In the genomic region with DNA sequence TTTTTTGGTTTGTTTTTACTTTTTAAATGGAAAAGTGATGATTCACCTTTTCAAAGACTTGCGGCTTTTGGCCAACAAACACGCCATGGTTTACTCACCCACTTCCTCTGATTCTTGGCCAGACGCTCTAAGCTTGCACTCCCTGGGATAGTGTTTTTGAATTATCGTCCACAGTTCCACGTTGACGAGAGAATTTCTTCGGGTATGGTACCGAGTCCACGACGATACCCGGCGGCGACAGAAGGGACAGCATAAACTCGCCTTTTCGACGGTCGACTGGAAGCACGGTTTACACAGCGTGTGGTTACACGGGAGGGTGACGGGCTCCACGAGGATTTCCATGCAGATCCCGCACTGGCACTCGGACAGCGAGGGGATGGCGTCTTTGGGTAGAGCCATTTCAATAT, we compare ENCODE assay signal across 1 cellular context.
A peak's percentile ranks its signal among the peaks of the same experiment; 100 is the strongest.
TF ChIP-seq lines count a peak whose summit lies in the region.

No MANE protein-coding gene starts in this region.

TF ChIP-seq in K562, 482 proteins besides CTCF, POLR2A, EP300 and RAD21 (continued from another document and continues in another):
- TF ChIP-seq, protein P1, sequence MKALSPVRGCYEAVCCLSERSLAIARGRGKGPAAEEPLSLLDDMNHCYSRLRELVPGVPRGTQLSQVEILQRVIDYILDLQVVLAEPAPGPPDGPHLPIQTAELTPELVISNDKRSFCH (CRISPR knock-in tag; IDR thresholded peaks at IDR 0.05) = no peak
- TF ChIP-seq, protein P1 (tag; IDR thresholded peaks at IDR 0.05) = no peak
- no peak for TF ChIP-seq NR2C1 (IDR thresholded peaks at IDR 0.05)
- no peak for TF ChIP-seq NR2C1 (tag; IDR thresholded peaks at IDR 0.05)
- TF ChIP-seq, protein P2, sequence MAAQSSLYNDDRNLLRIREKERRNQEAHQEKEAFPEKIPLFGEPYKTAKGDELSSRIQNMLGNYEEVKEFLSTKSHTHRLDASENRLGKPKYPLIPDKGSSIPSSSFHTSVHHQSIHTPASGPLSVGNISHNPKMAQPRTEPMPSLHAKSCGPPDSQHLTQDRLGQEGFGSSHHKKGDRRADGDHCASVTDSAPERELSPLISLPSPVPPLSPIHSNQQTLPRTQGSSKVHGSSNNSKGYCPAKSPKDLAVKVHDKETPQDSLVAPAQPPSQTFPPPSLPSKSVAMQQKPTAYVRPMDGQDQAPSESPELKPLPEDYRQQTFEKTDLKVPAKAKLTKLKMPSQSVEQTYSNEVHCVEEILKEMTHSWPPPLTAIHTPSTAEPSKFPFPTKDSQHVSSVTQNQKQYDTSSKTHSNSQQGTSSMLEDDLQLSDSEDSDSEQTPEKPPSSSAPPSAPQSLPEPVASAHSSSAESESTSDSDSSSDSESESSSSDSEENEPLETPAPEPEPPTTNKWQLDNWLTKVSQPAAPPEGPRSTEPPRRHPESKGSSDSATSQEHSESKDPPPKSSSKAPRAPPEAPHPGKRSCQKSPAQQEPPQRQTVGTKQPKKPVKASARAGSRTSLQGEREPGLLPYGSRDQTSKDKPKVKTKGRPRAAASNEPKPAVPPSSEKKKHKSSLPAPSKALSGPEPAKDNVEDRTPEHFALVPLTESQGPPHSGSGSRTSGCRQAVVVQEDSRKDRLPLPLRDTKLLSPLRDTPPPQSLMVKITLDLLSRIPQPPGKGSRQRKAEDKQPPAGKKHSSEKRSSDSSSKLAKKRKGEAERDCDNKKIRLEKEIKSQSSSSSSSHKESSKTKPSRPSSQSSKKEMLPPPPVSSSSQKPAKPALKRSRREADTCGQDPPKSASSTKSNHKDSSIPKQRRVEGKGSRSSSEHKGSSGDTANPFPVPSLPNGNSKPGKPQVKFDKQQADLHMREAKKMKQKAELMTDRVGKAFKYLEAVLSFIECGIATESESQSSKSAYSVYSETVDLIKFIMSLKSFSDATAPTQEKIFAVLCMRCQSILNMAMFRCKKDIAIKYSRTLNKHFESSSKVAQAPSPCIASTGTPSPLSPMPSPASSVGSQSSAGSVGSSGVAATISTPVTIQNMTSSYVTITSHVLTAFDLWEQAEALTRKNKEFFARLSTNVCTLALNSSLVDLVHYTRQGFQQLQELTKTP (IDR thresholded peaks at IDR 0.05; ENCODE audit: low read depth in 1 of 2, partially characterized antibody in 2 of 2) = no peak
- TF ChIP-seq, protein P3, sequence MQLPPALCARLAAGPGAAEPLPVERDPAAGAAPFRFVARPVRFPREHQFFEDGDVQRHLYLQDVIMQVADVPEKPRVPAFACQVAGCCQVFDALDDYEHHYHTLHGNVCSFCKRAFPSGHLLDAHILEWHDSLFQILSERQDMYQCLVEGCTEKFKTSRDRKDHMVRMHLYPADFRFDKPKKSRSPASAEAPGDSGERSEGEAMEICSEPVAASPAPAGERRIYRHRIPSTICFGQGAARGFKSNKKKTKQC (CRISPR knock-in tag; IDR thresholded peaks at IDR 0.05) = 0 out of 2 replicates have a peak, but pooled peaks have one; percentile 21
- TF ChIP-seq, protein P4, sequence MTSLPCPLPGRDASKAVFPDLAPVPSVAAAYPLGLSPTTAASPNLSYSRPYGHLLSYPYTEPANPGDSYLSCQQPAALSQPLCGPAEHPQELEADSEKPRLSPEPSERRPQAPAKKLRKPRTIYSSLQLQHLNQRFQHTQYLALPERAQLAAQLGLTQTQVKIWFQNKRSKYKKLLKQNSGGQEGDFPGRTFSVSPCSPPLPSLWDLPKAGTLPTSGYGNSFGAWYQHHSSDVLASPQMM (CRISPR knock-in tag; IDR thresholded peaks at IDR 0.05) = no peak
- no peak for TF ChIP-seq SMC3 (conservative IDR thresholded peaks at IDR 0.05; ENCODE audit: insufficient read depth, low read depth, low read length)
- no peak for TF ChIP-seq MEF2A (IDR thresholded peaks at IDR 0.05; ENCODE audit: control insufficient read depth, low read depth, low read length)
- no peak for TF ChIP-seq HMGN3 (IDR thresholded peaks at IDR 0.05; ENCODE audit: borderline replicate concordance, extremely low read depth, insufficient read length, low read depth, low read length)
- TF ChIP-seq ZNF57 (CRISPR knock-in tag; IDR thresholded peaks at IDR 0.05) = no peak
- TF ChIP-seq MCM5 (IDR thresholded peaks at IDR 0.05; ENCODE audit: low read depth) = no peak
- TF ChIP-seq, protein P5, sequence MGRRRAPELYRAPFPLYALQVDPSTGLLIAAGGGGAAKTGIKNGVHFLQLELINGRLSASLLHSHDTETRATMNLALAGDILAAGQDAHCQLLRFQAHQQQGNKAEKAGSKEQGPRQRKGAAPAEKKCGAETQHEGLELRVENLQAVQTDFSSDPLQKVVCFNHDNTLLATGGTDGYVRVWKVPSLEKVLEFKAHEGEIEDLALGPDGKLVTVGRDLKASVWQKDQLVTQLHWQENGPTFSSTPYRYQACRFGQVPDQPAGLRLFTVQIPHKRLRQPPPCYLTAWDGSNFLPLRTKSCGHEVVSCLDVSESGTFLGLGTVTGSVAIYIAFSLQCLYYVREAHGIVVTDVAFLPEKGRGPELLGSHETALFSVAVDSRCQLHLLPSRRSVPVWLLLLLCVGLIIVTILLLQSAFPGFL (CRISPR knock-in tag; IDR thresholded peaks at IDR 0.05) = no peak
- TF ChIP-seq HDAC3 (IDR thresholded peaks at IDR 0.05; ENCODE audit: borderline replicate concordance, partially characterized antibody) = no peak
- no peak for TF ChIP-seq ZNF507 (tag; conservative IDR thresholded peaks at IDR 0.05)
- TF ChIP-seq CBX8 (IDR thresholded peaks at IDR 0.05; ENCODE audit: borderline replicate concordance, extremely low read depth, low read depth, low read length, poor library complexity, severe bottlenecking) = no peak
- no peak for TF ChIP-seq PCBP1 (IDR thresholded peaks at IDR 0.05; ENCODE audit: low read depth, low read length, poor library complexity, severe bottlenecking)
- peak; percentile 66 for TF ChIP-seq ZNF316 (IDR thresholded peaks at IDR 0.05)
- no peak; the same call in 1 of the 2 replicates for TF ChIP-seq GTF2E2 (tag; IDR thresholded peaks at IDR 0.05)
- no peak for TF ChIP-seq TEAD2 (tag; IDR thresholded peaks at IDR 0.05)
- no peak for TF ChIP-seq ZNF444 (CRISPR knock-in tag; IDR thresholded peaks at IDR 0.05)
- no peak for TF ChIP-seq RBM39 (optimal IDR thresholded peaks at IDR 0.05; ENCODE audit: low read depth, low read length)
- TF ChIP-seq ZNF586 (CRISPR knock-in tag; conservative IDR thresholded peaks at IDR 0.05) = no peak
- TF ChIP-seq ZNF197 (CRISPR knock-in tag; IDR thresholded peaks at IDR 0.05; ENCODE audit: low read depth) = no peak
- 0 out of 2 replicates have a peak, but pooled peaks have one; percentile 24 for TF ChIP-seq SMARCA4 (IDR thresholded peaks at IDR 0.05)
- no peak for TF ChIP-seq HDAC6 (IDR thresholded peaks at IDR 0.05; ENCODE audit: low read depth, low read length)
- TF ChIP-seq KLF1 (tag; IDR thresholded peaks at IDR 0.05) = no peak
- TF ChIP-seq, protein P6, sequence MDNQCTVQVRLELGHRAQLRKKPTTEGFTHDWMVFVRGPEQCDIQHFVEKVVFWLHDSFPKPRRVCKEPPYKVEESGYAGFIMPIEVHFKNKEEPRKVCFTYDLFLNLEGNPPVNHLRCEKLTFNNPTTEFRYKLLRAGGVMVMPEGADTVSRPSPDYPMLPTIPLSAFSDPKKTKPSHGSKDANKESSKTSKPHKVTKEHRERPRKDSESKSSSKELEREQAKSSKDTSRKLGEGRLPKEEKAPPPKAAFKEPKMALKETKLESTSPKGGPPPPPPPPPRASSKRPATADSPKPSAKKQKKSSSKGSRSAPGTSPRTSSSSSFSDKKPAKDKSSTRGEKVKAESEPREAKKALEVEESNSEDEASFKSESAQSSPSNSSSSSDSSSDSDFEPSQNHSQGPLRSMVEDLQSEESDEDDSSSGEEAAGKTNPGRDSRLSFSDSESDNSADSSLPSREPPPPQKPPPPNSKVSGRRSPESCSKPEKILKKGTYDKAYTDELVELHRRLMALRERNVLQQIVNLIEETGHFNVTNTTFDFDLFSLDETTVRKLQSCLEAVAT (IDR thresholded peaks at IDR 0.05) = peak; percentile 59 to 86
- TF ChIP-seq ZNF695 (CRISPR knock-in tag; IDR thresholded peaks at IDR 0.05) = no peak
- TF ChIP-seq TBP (optimal IDR thresholded peaks at IDR 0.05; ENCODE audit: low read depth, low read length) = no peak
- no peak for TF ChIP-seq HLTF (IDR thresholded peaks at IDR 0.05)
- no peak for TF ChIP-seq SAP30 (IDR thresholded peaks at IDR 0.05; ENCODE audit: borderline replicate concordance, insufficient read depth, low read depth, low read length, poor library complexity, severe bottlenecking)
- TF ChIP-seq ZFP36 (IDR thresholded peaks at IDR 0.05; ENCODE audit: low read depth, low read length, partially characterized antibody) = no peak
- TF ChIP-seq ETV6 (IDR thresholded peaks at IDR 0.05; ENCODE audit: borderline replicate concordance in 1 of 2, low read depth in 2 of 2, low read length in 1 of 2) = no peak
- no peak for TF ChIP-seq ETV6 (CRISPR knock-in tag; IDR thresholded peaks at IDR 0.05; ENCODE audit: borderline replicate concordance)
- TF ChIP-seq, protein P7, sequence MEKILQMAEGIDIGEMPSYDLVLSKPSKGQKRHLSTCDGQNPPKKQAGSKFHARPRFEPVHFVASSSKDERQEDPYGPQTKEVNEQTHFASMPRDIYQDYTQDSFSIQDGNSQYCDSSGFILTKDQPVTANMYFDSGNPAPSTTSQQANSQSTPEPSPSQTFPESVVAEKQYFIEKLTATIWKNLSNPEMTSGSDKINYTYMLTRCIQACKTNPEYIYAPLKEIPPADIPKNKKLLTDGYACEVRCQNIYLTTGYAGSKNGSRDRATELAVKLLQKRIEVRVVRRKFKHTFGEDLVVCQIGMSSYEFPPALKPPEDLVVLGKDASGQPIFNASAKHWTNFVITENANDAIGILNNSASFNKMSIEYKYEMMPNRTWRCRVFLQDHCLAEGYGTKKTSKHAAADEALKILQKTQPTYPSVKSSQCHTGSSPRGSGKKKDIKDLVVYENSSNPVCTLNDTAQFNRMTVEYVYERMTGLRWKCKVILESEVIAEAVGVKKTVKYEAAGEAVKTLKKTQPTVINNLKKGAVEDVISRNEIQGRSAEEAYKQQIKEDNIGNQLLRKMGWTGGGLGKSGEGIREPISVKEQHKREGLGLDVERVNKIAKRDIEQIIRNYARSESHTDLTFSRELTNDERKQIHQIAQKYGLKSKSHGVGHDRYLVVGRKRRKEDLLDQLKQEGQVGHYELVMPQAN (IDR thresholded peaks at IDR 0.05; ENCODE audit: borderline replicate concordance) = peak; percentile 67; the same call in 1 of the 2 replicates
- TF ChIP-seq, protein P8, sequence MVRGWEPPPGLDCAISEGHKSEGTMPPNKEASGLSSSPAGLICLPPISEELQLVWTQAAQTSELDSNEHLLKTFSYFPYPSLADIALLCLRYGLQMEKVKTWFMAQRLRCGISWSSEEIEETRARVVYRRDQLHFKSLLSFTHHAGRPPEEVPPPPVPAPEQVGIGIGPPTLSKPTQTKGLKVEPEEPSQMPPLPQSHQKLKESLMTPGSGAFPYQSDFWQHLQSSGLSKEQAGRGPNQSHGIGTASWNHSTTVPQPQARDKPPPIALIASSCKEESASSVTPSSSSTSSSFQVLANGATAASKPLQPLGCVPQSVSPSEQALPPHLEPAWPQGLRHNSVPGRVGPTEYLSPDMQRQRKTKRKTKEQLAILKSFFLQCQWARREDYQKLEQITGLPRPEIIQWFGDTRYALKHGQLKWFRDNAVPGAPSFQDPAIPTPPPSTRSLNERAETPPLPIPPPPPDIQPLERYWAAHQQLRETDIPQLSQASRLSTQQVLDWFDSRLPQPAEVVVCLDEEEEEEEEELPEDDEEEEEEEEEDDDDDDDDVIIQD (CRISPR knock-in tag; IDR thresholded peaks at IDR 0.05) = no peak
- TF ChIP-seq, protein P9, sequence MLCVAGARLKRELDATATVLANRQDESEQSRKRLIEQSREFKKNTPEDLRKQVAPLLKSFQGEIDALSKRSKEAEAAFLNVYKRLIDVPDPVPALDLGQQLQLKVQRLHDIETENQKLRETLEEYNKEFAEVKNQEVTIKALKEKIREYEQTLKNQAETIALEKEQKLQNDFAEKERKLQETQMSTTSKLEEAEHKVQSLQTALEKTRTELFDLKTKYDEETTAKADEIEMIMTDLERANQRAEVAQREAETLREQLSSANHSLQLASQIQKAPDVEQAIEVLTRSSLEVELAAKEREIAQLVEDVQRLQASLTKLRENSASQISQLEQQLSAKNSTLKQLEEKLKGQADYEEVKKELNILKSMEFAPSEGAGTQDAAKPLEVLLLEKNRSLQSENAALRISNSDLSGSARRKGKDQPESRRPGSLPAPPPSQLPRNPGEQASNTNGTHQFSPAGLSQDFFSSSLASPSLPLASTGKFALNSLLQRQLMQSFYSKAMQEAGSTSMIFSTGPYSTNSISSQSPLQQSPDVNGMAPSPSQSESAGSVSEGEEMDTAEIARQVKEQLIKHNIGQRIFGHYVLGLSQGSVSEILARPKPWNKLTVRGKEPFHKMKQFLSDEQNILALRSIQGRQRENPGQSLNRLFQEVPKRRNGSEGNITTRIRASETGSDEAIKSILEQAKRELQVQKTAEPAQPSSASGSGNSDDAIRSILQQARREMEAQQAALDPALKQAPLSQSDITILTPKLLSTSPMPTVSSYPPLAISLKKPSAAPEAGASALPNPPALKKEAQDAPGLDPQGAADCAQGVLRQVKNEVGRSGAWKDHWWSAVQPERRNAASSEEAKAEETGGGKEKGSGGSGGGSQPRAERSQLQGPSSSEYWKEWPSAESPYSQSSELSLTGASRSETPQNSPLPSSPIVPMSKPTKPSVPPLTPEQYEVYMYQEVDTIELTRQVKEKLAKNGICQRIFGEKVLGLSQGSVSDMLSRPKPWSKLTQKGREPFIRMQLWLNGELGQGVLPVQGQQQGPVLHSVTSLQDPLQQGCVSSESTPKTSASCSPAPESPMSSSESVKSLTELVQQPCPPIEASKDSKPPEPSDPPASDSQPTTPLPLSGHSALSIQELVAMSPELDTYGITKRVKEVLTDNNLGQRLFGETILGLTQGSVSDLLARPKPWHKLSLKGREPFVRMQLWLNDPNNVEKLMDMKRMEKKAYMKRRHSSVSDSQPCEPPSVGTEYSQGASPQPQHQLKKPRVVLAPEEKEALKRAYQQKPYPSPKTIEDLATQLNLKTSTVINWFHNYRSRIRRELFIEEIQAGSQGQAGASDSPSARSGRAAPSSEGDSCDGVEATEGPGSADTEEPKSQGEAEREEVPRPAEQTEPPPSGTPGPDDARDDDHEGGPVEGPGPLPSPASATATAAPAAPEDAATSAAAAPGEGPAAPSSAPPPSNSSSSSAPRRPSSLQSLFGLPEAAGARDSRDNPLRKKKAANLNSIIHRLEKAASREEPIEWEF (CRISPR knock-in tag; IDR thresholded peaks at IDR 0.05) = no peak
- TF ChIP-seq ZNF445 (CRISPR knock-in tag; IDR thresholded peaks at IDR 0.05; ENCODE audit: low read depth) = no peak
- TF ChIP-seq SPI1 (IDR thresholded peaks at IDR 0.05; ENCODE audit: borderline replicate concordance, low read depth, low read length) = peak; percentile 71; the same call in 1 of the 2 replicates
- TF ChIP-seq POLR3A (IDR thresholded peaks at IDR 0.05; ENCODE audit: borderline replicate concordance, extremely low read depth, insufficient read depth, insufficient read length) = no peak
- no peak for TF ChIP-seq ZNF174 (CRISPR knock-in tag; IDR thresholded peaks at IDR 0.05)
